In genomic region chr10:19003341-19003740, GRCh38 we compare ENCODE assay signal across 1 cellular context.
TF ChIP-seq lines count a peak whose summit lies in the region.

No MANE protein-coding gene starts in this region.

TF ChIP-seq in HepG2, 621 proteins besides CTCF, POLR2A, EP300 and RAD21:
- no peak for TF ChIP-seq MNT (IDR thresholded peaks at IDR 0.05)
- TF ChIP-seq RAD51 (IDR thresholded peaks at IDR 0.05; ENCODE audit: borderline replicate concordance) = no peak
- TF ChIP-seq ZNF24 (IDR thresholded peaks at IDR 0.05) = no peak
- no peak for TF ChIP-seq PAF1 (CRISPR knock-in tag; IDR thresholded peaks at IDR 0.05)
- TF ChIP-seq ZNF570 (CRISPR knock-in tag; IDR thresholded peaks at IDR 0.05; ENCODE audit: borderline replicate concordance) = no peak
- no peak for TF ChIP-seq RNF2 (conservative IDR thresholded peaks at IDR 0.05; ENCODE audit: low read depth)
- no peak for TF ChIP-seq HOXA9 (CRISPR knock-in tag; IDR thresholded peaks at IDR 0.05; ENCODE audit: borderline replicate concordance)
- TF ChIP-seq KDM4B (CRISPR knock-in tag; IDR thresholded peaks at IDR 0.05) = no peak
- no peak for TF ChIP-seq PAWR (CRISPR knock-in tag; IDR thresholded peaks at IDR 0.05; ENCODE audit: borderline replicate concordance)
- no peak for TF ChIP-seq TBX2 (CRISPR knock-in tag; IDR thresholded peaks at IDR 0.05; ENCODE audit: borderline replicate concordance)
